In the genomic region with DNA sequence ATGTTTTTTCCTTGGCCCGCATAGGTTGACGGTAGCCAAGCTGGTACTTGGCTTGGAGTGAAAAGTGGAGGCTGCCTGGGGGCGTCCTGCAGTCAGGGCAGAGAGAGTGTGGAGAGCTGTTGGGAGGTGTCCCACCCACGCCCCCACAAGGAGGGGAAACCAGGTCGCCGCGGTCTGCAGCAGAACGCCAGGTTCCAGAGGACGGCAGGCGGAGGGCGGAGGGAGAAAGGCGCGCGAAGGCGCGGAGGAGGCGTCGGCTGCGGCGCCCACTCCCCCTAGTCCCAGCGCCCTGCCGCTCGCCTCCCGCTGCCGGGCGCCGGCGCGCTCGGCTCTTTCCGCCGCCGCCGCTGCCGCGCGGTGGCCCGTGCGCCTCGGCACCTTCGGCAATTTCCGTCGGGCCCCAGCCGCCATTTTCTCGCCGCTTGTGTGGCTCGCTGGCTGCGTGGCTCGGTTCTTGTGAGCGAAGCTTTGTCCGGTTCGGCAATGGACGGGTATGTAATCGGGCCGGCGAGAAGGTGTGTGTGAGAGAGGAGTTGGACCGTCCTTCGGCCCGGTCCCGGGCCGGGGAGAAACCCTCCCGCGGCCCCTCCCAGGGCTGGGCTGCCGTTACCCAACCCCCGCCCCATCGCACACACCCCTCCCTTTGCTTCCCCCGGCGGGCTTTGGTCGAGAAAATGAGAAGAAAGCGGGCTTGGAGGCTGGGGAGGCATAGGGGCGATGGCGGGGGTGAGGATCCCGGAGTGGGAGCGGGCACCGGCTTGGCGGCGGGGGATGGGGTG, we compare ENCODE assay signal across 1 cellular context.
TF ChIP-seq lines count a peak whose summit lies in the region.

A gene with protein sequence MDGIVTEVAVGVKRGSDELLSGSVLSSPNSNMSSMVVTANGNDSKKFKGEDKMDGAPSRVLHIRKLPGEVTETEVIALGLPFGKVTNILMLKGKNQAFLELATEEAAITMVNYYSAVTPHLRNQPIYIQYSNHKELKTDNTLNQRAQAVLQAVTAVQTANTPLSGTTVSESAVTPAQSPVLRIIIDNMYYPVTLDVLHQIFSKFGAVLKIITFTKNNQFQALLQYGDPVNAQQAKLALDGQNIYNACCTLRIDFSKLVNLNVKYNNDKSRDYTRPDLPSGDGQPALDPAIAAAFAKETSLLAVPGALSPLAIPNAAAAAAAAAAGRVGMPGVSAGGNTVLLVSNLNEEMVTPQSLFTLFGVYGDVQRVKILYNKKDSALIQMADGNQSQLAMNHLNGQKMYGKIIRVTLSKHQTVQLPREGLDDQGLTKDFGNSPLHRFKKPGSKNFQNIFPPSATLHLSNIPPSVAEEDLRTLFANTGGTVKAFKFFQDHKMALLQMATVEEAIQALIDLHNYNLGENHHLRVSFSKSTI (plus strand): TSS at position 403 of the 779 bp plus-strand sequence. CDS start 81 bp downstream, at position 484.

TF ChIP-seq in K562, 482 proteins besides CTCF, POLR2A, EP300 and RAD21 (continued from another document and continues in another):
- TF ChIP-seq, protein P1, sequence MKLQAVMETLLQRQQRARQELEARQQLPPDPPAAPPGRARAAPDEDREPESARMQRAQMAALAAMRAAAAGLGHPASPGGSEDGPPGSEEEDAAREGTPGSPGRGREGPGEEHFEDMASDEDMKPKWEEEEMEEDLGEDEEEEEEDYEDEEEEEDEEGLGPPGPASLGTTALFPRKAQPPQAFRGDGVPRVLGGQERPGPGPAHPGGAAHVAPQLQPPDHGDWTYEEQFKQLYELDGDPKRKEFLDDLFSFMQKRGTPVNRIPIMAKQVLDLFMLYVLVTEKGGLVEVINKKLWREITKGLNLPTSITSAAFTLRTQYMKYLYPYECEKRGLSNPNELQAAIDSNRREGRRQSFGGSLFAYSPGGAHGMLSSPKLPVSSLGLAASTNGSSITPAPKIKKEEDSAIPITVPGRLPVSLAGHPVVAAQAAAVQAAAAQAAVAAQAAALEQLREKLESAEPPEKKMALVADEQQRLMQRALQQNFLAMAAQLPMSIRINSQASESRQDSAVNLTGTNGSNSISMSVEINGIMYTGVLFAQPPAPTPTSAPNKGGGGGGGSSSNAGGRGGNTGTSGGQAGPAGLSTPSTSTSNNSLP (IDR thresholded peaks at IDR 0.05; ENCODE audit: borderline replicate concordance, low read depth, low read length) = no peak
- TF ChIP-seq ATF2 (CRISPR knock-in tag; IDR thresholded peaks at IDR 0.05) = no peak
- no peak for TF ChIP-seq ZNF707 (CRISPR knock-in tag; conservative IDR thresholded peaks at IDR 0.05)
- TF ChIP-seq MECOM (CRISPR knock-in tag; IDR thresholded peaks at IDR 0.05) = no peak
- no peak for TF ChIP-seq FUS (optimal IDR thresholded peaks at IDR 0.05; ENCODE audit: low read depth, low read length)
- no peak for TF ChIP-seq GABPB1 (CRISPR knock-in tag; IDR thresholded peaks at IDR 0.05)
- TF ChIP-seq TOE1 (IDR thresholded peaks at IDR 0.05; ENCODE audit: borderline replicate concordance) = no peak
- TF ChIP-seq TOE1 (CRISPR knock-in tag; IDR thresholded peaks at IDR 0.05; ENCODE audit: borderline replicate concordance, low read depth) = no peak
- no peak for TF ChIP-seq KLF1 (tag; IDR thresholded peaks at IDR 0.05)
- no peak for TF ChIP-seq TBL1XR1 (IDR thresholded peaks at IDR 0.05; ENCODE audit: low read length in 2 of 2)
- TF ChIP-seq HCFC1 (IDR thresholded peaks at IDR 0.05; ENCODE audit: low read depth, low read length) = no peak
- no peak for TF ChIP-seq CBX5 (IDR thresholded peaks at IDR 0.05; ENCODE audit: borderline replicate concordance, low read depth)
- peak in 1 of 2 experiments; percentile 68; a peak in 2 of 4 replicates for TF ChIP-seq NRF1 (conservative IDR thresholded peaks at IDR 0.05 in 1 of 2, IDR thresholded peaks at IDR 0.05 in 1 of 2)
- TF ChIP-seq L3MBTL2 (IDR thresholded peaks at IDR 0.05) = peak; percentile 63
- TF ChIP-seq SMARCA5 (IDR thresholded peaks at IDR 0.05) = no peak
- no peak for TF ChIP-seq SMARCB1 (IDR thresholded peaks at IDR 0.05; ENCODE audit: insufficient read length, low read depth)
- TF ChIP-seq STAG1 (CRISPR knock-in tag; IDR thresholded peaks at IDR 0.05; ENCODE audit: borderline replicate concordance) = no peak
- TF ChIP-seq ILF3 (IDR thresholded peaks at IDR 0.05; ENCODE audit: borderline replicate concordance) = 0 out of 2 replicates have a peak, but pooled peaks have one; percentile 16
- TF ChIP-seq U2AF2 (optimal IDR thresholded peaks at IDR 0.05; ENCODE audit: low read depth, low read length) = no peak
- TF ChIP-seq SIN3A (IDR thresholded peaks at IDR 0.05; ENCODE audit: borderline replicate concordance in 2 of 2, control insufficient read depth in 1 of 2, low read depth in 2 of 2, low read length in 2 of 2) = 0 out of 4 replicates have a peak, but pooled peaks of 1 of the 2 experiments have one; percentile 26
- TF ChIP-seq CGGBP1 (CRISPR knock-in tag; IDR thresholded peaks at IDR 0.05) = no peak
- no peak for TF ChIP-seq TAF7 (tag; IDR thresholded peaks at IDR 0.05)
- no peak for TF ChIP-seq RHOXF2B (CRISPR knock-in tag; conservative IDR thresholded peaks at IDR 0.05)
- TF ChIP-seq, protein P2, sequence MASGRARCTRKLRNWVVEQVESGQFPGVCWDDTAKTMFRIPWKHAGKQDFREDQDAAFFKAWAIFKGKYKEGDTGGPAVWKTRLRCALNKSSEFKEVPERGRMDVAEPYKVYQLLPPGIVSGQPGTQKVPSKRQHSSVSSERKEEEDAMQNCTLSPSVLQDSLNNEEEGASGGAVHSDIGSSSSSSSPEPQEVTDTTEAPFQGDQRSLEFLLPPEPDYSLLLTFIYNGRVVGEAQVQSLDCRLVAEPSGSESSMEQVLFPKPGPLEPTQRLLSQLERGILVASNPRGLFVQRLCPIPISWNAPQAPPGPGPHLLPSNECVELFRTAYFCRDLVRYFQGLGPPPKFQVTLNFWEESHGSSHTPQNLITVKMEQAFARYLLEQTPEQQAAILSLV (tag; IDR thresholded peaks at IDR 0.05) = no peak
- TF ChIP-seq, protein P3, sequence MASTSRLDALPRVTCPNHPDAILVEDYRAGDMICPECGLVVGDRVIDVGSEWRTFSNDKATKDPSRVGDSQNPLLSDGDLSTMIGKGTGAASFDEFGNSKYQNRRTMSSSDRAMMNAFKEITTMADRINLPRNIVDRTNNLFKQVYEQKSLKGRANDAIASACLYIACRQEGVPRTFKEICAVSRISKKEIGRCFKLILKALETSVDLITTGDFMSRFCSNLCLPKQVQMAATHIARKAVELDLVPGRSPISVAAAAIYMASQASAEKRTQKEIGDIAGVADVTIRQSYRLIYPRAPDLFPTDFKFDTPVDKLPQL (IDR thresholded peaks at IDR 0.05; ENCODE audit: extremely low read depth, insufficient read length) = no peak
- TF ChIP-seq ZNF121 (CRISPR knock-in tag; conservative IDR thresholded peaks at IDR 0.05) = no peak
- no peak for TF ChIP-seq POLR3A (IDR thresholded peaks at IDR 0.05; ENCODE audit: borderline replicate concordance, extremely low read depth, insufficient read depth, insufficient read length)
- no peak for TF ChIP-seq PYGO2 (tag; IDR thresholded peaks at IDR 0.05)
- peak; percentile 61 for TF ChIP-seq TBP (optimal IDR thresholded peaks at IDR 0.05; ENCODE audit: low read depth, low read length)
- no peak for TF ChIP-seq RBM17 (IDR thresholded peaks at IDR 0.05; ENCODE audit: borderline replicate concordance, low read depth, low read length)
- TF ChIP-seq ZNF124 (CRISPR knock-in tag; IDR thresholded peaks at IDR 0.05) = no peak
- TF ChIP-seq LEF1 (IDR thresholded peaks at IDR 0.05) = no peak
- no peak for TF ChIP-seq SAFB2 (IDR thresholded peaks at IDR 0.05; ENCODE audit: borderline replicate concordance, low read depth, low read length, severe bottlenecking)
- no peak for TF ChIP-seq ZNF184 (CRISPR knock-in tag; IDR thresholded peaks at IDR 0.05)
- TF ChIP-seq POLR2G (IDR thresholded peaks at IDR 0.05; ENCODE audit: low read depth, low read length) = peak; percentile 92
- no peak for TF ChIP-seq YBX1 (IDR thresholded peaks at IDR 0.05)
- peak; percentile 82 for TF ChIP-seq SUPT5H (IDR thresholded peaks at IDR 0.05)
- TF ChIP-seq HEY1 (CRISPR knock-in tag; IDR thresholded peaks at IDR 0.05; ENCODE audit: borderline replicate concordance) = no peak
- no peak for TF ChIP-seq ZNF263 (CRISPR knock-in tag; IDR thresholded peaks at IDR 0.05; ENCODE audit: borderline replicate concordance)
- TF ChIP-seq KDM1A (IDR thresholded peaks at IDR 0.05) = no peak
- TF ChIP-seq CREB3 (tag; conservative IDR thresholded peaks at IDR 0.05; ENCODE audit: low read depth) = no peak
- TF ChIP-seq TRIM24 (IDR thresholded peaks at IDR 0.05) = no peak
- no peak for TF ChIP-seq PTTG1 (tag; IDR thresholded peaks at IDR 0.05; ENCODE audit: low read depth)
- TF ChIP-seq CCNT2 (IDR thresholded peaks at IDR 0.05; ENCODE audit: borderline replicate concordance, extremely low read depth, insufficient read length, low read depth, low read length) = peak; percentile 31
- TF ChIP-seq ZNF655 (CRISPR knock-in tag; IDR thresholded peaks at IDR 0.05) = no peak
- no peak for TF ChIP-seq GTF2A2 (tag; IDR thresholded peaks at IDR 0.05)
- TF ChIP-seq E4F1 (CRISPR knock-in tag; IDR thresholded peaks at IDR 0.05; ENCODE audit: borderline replicate concordance) = no peak
- TF ChIP-seq ZNF282 (CRISPR knock-in tag; IDR thresholded peaks at IDR 0.05) = no peak
- TF ChIP-seq MBD1 (CRISPR knock-in tag; IDR thresholded peaks at IDR 0.05) = no peak
- no peak for TF ChIP-seq CHD4 (IDR thresholded peaks at IDR 0.05; ENCODE audit: insufficient read depth, insufficient replicate concordance, low read depth, low read length, poor library complexity, severe bottlenecking)
- TF ChIP-seq, protein P4, sequence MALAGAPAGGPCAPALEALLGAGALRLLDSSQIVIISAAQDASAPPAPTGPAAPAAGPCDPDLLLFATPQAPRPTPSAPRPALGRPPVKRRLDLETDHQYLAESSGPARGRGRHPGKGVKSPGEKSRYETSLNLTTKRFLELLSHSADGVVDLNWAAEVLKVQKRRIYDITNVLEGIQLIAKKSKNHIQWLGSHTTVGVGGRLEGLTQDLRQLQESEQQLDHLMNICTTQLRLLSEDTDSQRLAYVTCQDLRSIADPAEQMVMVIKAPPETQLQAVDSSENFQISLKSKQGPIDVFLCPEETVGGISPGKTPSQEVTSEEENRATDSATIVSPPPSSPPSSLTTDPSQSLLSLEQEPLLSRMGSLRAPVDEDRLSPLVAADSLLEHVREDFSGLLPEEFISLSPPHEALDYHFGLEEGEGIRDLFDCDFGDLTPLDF (CRISPR knock-in tag; IDR thresholded peaks at IDR 0.05) = no peak
- TF ChIP-seq RBBP5 (IDR thresholded peaks at IDR 0.05; ENCODE audit: borderline replicate concordance, insufficient read depth, low read length, poor library complexity, severe bottlenecking) = peak; percentile 77
